In the genomic region with DNA sequence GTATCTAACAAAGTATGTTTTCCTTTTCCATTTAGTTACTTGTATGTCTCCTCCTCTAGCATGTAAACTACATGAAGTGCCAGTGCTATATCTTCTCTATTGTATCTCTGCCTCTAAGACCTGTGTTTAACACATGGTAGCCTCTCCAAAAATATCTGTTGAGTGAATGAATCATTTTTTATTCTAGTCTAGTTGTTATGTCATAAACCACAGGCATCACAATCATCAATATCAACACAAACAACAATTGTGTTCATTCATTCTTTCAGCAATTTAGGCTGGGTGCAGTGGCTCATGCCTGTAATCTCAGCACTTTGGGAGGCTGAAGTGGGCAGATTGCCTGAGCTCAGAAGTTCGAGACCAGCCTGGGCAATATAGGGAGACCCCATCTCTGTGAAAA, we compare ENCODE assay signal across 24 cellular contexts.
"Had no signal": no experiment of that assay in that cellular context is flagged by ENCODE, and none has a peak within 500 bp of the region (broad histone marks: within the 10 kb centered on the region; RNA-seq: fewer than 3 reads in every experiment).

No MANE protein-coding gene starts in this region.

- H3K27ac ChIP-seq: breast epithelium, neutrophil, right lobe of liver, tibial artery, upper lobe of right lung had no signal

- DNase-seq: activated CD4-positive, alpha-beta T cell treated with anti-CD3 and anti-CD28 coated beads for 36 hours; activated CD4-positive, CD25-positive, alpha-beta regulatory T cell; activated CD8-positive, alpha-beta memory T cell treated with anti-CD3 and anti-CD28 coated beads, Interleukin-2, amount 10 ng/mL, durations not matched to agents 7 days and 5 days; activated CD8-positive, alpha-beta T cell treated with anti-CD3 and anti-CD28 coated beads, Interleukin-2, amount 10 ng/mL, durations not matched to agents 7 days and 5 days; activated T-cell treated with anti-CD3 and anti-CD28 coated beads, Interleukin-2, amount 50 U/mL, for 48 hours; effector CD8-positive, alpha-beta T cell; heart left ventricle; hypothalamus; immature natural killer cell; kidney; naive B cell; nephron progenitor cell; right lobe of liver; small intestine; stimulated activated CD4-positive, alpha-beta T cell treated with anti-CD3 and anti-CD28 coated beads, Interleukin-4, amount 100 ng/mL, for 4 hours; stimulated activated CD8-positive, alpha-beta memory T cell treated with anti-CD3 and anti-CD28 coated beads, Interleukin-4, amount 100 ng/mL, for 48 hours; stimulated activated naive CD8-positive, alpha-beta T cell treated with anti-CD3 and anti-CD28 coated beads, Interleukin-15, amount 100 ng/mL, for 72 hours; substantia nigra; tibial artery; upper lobe of right lung had no signal

- ATAC-seq: activated CD4-positive, alpha-beta T cell treated with anti-CD3 and anti-CD28 coated beads for 36 hours; activated CD8-positive, alpha-beta memory T cell treated with anti-CD3 and anti-CD28 coated beads, Interleukin-2, amount 10 ng/mL, durations not matched to agents 7 days and 5 days; activated CD8-positive, alpha-beta T cell treated with anti-CD3 and anti-CD28 coated beads, Interleukin-2, amount 10 ng/mL, durations not matched to agents 7 days and 5 days; activated naive CD4-positive, alpha-beta T cell treated with anti-CD3 and anti-CD28 coated beads, Interleukin-2, amount 50 U/mL, for 72 hours; heart left ventricle; right lobe of liver; stimulated activated memory B cell treated with anti-CD40 and anti-IgM and Interleukin-4, amounts not matched to agents 10 μg/mL and 1 μg/mL and 100 μg/mL, for 72 hours; stimulated activated naive CD8-positive, alpha-beta T cell treated with anti-CD3 and anti-CD28 coated beads, Interleukin-15, amount 100 ng/mL, for 72 hours; upper lobe of right lung had no signal
